In the genomic region with DNA sequence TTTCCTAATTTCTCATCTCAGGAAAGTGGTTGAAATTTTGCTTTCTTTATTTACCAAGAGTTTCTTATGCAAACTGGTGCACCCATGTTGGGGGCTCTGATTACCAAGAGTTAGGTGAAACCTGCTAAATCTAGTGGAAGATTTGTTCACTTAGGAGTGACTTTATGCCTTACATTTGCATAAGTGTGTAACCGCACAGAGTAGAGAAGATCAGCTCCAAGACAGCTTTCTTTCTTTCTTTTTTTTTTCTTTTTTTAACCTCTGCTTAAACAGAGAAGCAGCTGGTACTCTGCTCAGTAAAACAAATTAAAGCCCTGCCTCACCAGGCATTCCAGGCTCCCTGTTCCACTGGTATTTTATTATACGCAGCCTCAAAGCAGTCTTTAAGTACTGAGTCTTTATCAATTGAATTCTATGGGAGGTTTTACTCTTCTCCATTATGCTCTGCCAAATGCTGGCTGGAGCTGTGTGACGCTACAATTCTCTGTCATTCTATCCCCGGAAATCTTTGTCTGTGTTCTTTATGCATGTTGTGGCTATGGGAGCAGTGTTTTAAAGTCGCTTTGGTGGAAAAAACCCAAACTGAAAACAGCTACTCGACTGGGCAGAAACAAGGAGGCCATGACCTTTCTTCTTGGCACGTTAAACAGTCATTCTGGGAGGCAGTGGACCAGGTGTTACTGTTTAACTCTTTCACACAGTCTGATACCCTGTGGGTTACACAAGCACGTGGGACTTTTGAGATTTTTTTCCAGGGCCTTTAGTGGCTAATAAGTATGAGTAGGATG, we compare ENCODE assay signal across 8 cellular contexts. TPM values are rescaled to one million over a fixed set of nuclear protein-coding genes. Genes with fewer than 3 reads are reported as not detected.
A peak's percentile ranks its signal among the peaks of the same experiment; 100 is the strongest.
DNase-seq lines count a peak whose midpoint lies in the region; ATAC-seq and TF ChIP-seq lines count a peak whose summit lies in the region.

No MANE protein-coding gene starts in this region.

- DNase-seq in GM13977 (ENCODE audit: low spot score) (peak; percentile 59), IMR-90 (peak; percentile 0), left lung (no peak), ascending aorta (ENCODE audit: low spot score in 2 of 2) (no peak), OCI-M2 (lab: John Stamatoyannopoulos, UW; ENCODE audit: unreplicated experiment) (no peak), NOMO-1 treated with dmso at 0.1 percent for 144 hours (lab: John Stamatoyannopoulos, UW; ENCODE audit: unreplicated experiment) (no peak), esophagus squamous epithelium (lab: John Stamatoyannopoulos, UW) (no peak)

- H3K18ac ChIP-seq in IMR-90 (ENCODE audit: low read depth, low read length) = no peak overlapping the region

- H2BK5ac ChIP-seq in IMR-90 (ENCODE audit: low read depth, low read length, poor library complexity, severe bottlenecking) = no peak overlapping the region

- H3K4me3 ChIP-seq in IMR-90 (ENCODE audit: insufficient read depth, low read depth, low read length) (no peak overlapping the region), left lung (no peak overlapping the region), ascending aorta (peak overlapping the region in 1 of 2 donors; percentile 12), esophagus squamous epithelium (no peak overlapping the region)

- in situ Hi-C loops in GM13977 (cut with MboI; ENCODE audit: low pct_unique_long_range_greater_than_20kb, low sequenced_read_pairs, unreplicated experiment) = no loop called here
- in situ Hi-C loops in IMR-90 (cut with MboI; ENCODE audit: low sequenced_read_pairs) = no loop called here

- CTCF ChIA-PET in IMR-90 (lab: Yijun Ruan, JAX) = interaction anchor here (1.7 kb wide), 1 partner anchor 9 kb away, joined by 4 read pairs; no protein-coding TSS in a partner anchor

- ATAC-seq in GM21576 (IDR thresholded peaks at IDR 0.05; ENCODE audit: unreplicated experiment) (peak; percentile 98), IMR-90 (ENCODE audit: low read depth) (no peak), left lung (peak; percentile 66)

- H3K4me1 ChIP-seq in IMR-90 (ENCODE audit: control insufficient read depth, insufficient read depth, low read length) (no peaks in the 10 kb centered on the region), left lung (no peaks in the 10 kb centered on the region), ascending aorta (no peaks in the 10 kb centered on the region), esophagus squamous epithelium (no peaks in the 10 kb centered on the region)

- TF ChIP-seq RAD21 in IMR-90 (IDR thresholded peaks at IDR 0.05; ENCODE audit: low read length) = no peak

- H4K5ac ChIP-seq in IMR-90 (ENCODE audit: low read depth, low read length) = no peak overlapping the region

- no peaks in the 10 kb centered on the region for H3K9me3 ChIP-seq in IMR-90 (ENCODE audit: control insufficient read depth, insufficient read depth, low read length)
- H3K9me3 ChIP-seq in left lung = peaks cover 0 to 3% of the 10 kb centered on the region in 2 donors
- no peaks in the 10 kb centered on the region for H3K9me3 ChIP-seq in ascending aorta
- H3K9me3 ChIP-seq in esophagus squamous epithelium = no peaks in the 10 kb centered on the region

- no peaks in the 10 kb centered on the region for H3K36me3 ChIP-seq in IMR-90 (ENCODE audit: control insufficient read depth, insufficient read depth, low read length)
- H3K36me3 ChIP-seq in left lung = no peaks in the 10 kb centered on the region
- H3K36me3 ChIP-seq in ascending aorta = no peaks in the 10 kb centered on the region
- H3K36me3 ChIP-seq in esophagus squamous epithelium = no peaks in the 10 kb centered on the region

- TF ChIP-seq CTCF in GM13977 (IDR thresholded peaks at IDR 0.05; ENCODE audit: extremely low read depth, insufficient read depth, missing control alignments) = no peak
- TF ChIP-seq CTCF in IMR-90 (conservative IDR thresholded peaks at IDR 0.05; ENCODE audit: low read depth, low read length) = no peak
- no peak for TF ChIP-seq CTCF in left lung (IDR thresholded peaks at IDR 0.05)
- TF ChIP-seq CTCF in ascending aorta (IDR thresholded peaks at IDR 0.05) = no peak
- no peak for TF ChIP-seq CTCF in esophagus squamous epithelium (IDR thresholded peaks at IDR 0.05)

- 0% methylated on average over 1 of the region's 8 CpGs; no CpG with 5 or more reads in 1 of the 2 experiments for WGBS in IMR-90 (ENCODE audit: extremely low coverage in 2 of 2, insufficient read length in 1 of 2), 2 experiments
- 38 to 40% methylated on average over 8 of the region's 8 CpGs for WGBS in esophagus squamous epithelium, 2 donors

- no peak for TF ChIP-seq POLR2A in IMR-90 (IDR thresholded peaks at IDR 0.05; ENCODE audit: low read depth, low read length)
- no peak for TF ChIP-seq POLR2A in esophagus squamous epithelium (IDR thresholded peaks at IDR 0.05)

- intact Hi-C loops in IMR-90 (cut with micrococcal nuclease) = no loop called here
- intact Hi-C loops in left lung (cut with DNase I) = no loop called here
- intact Hi-C loops in ascending aorta (cut with DNase I) = no loop called here
- intact Hi-C loops in esophagus squamous epithelium (cut with DNase I) = no loop called here

- no peak overlapping the region for H3K4ac ChIP-seq in IMR-90 (ENCODE audit: low read depth, low read length)

- no peak overlapping the region for H3K56ac ChIP-seq in IMR-90 (ENCODE audit: extremely low read depth, insufficient read depth, low read length)

- BruUV-seq in IMR-90 (replicated peaks; lab: Mats Ljungman, UMichigan) = no TSS peak

- no peak overlapping the region for H2BK15ac ChIP-seq in IMR-90 (ENCODE audit: low read depth, low read length)

- H2BK120ac ChIP-seq in IMR-90 (ENCODE audit: low read depth, low read length) = no peak overlapping the region

- H3K27ac ChIP-seq in IMR-90 (ENCODE audit: insufficient read depth, low read length) = no peak overlapping the region
- H3K27ac ChIP-seq in left lung = no peak overlapping the region
- H3K27ac ChIP-seq in ascending aorta = no peak overlapping the region
- H3K27ac ChIP-seq in esophagus squamous epithelium = no peak overlapping the region

- dilution Hi-C loops in IMR-90 (cut with HindIII; ENCODE audit: low sequenced_read_pairs, unreplicated experiment) = no loop called here

- no peak overlapping the region for H3K23ac ChIP-seq in IMR-90 (ENCODE audit: low read depth, low read length)

- H3K27me3 ChIP-seq in IMR-90 (ENCODE audit: control insufficient read depth, insufficient read depth, low read length) = peaks cover 2% of the 10 kb centered on the region; the same call in 1 of the 2 replicates
- H3K27me3 ChIP-seq in left lung = no peaks in the 10 kb centered on the region
- no peaks in the 10 kb centered on the region for H3K27me3 ChIP-seq in ascending aorta
- H3K27me3 ChIP-seq in esophagus squamous epithelium = no peaks in the 10 kb centered on the region

- no peak overlapping the region for H2AFZ ChIP-seq in IMR-90 (replicated peaks; ENCODE audit: low read length, poor library complexity)

- H4K8ac ChIP-seq in IMR-90 (ENCODE audit: low read depth in 2 of 2, low read length in 2 of 2) = no peak overlapping the region

- H4K20me1 ChIP-seq in IMR-90 (ENCODE audit: insufficient read depth, low read length) = no peaks in the 10 kb centered on the region

- H2AK5ac ChIP-seq in IMR-90 (ENCODE audit: low read depth, low read length) = no peak overlapping the region

- no peaks in the 10 kb centered on the region for H3K9me1 ChIP-seq in IMR-90 (ENCODE audit: insufficient read depth, low read length)

- H3K14ac ChIP-seq in IMR-90 (replicated peaks; ENCODE audit: low read depth, low read length) = no peak overlapping the region

- H3K4me2 ChIP-seq in IMR-90 (ENCODE audit: low read depth, low read length) = no peak overlapping the region

- H3K79me1 ChIP-seq in IMR-90 (ENCODE audit: low read depth in 1 of 2, low read length in 2 of 2) = no peaks in the 10 kb centered on the region

- POLR2A ChIA-PET in IMR-90 (lab: Charles Lee; ENCODE audit: unreplicated experiment) = no interaction called here

- no peak overlapping the region for H2BK20ac ChIP-seq in IMR-90 (ENCODE audit: low read depth, low read length)

- H3K9ac ChIP-seq in IMR-90 (ENCODE audit: low read depth, low read length) = no peak overlapping the region

- no peak overlapping the region for H2AK9ac ChIP-seq in IMR-90 (replicated peaks; ENCODE audit: low read depth, low read length, poor library complexity)

- no peak overlapping the region for H4K91ac ChIP-seq in IMR-90 (ENCODE audit: insufficient read depth, low read depth, low read length)

TF ChIP-seq in IMR-90, 13 proteins besides CTCF, POLR2A, EP300 and RAD21 (continues in another document):
- no peak for TF ChIP-seq CHD1 (IDR thresholded peaks at IDR 0.05; ENCODE audit: low read depth, low read length)
- no peak for TF ChIP-seq MAFK (IDR thresholded peaks at IDR 0.05; ENCODE audit: low read depth, low read length)
- TF ChIP-seq, protein P1, sequence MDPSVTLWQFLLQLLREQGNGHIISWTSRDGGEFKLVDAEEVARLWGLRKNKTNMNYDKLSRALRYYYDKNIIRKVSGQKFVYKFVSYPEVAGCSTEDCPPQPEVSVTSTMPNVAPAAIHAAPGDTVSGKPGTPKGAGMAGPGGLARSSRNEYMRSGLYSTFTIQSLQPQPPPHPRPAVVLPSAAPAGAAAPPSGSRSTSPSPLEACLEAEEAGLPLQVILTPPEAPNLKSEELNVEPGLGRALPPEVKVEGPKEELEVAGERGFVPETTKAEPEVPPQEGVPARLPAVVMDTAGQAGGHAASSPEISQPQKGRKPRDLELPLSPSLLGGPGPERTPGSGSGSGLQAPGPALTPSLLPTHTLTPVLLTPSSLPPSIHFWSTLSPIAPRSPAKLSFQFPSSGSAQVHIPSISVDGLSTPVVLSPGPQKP (IDR thresholded peaks at IDR 0.05; ENCODE audit: borderline replicate concordance, low read depth, low read length) = no peak
- no peak for TF ChIP-seq SMC3 (IDR thresholded peaks at IDR 0.05; ENCODE audit: low read depth, low read length)
- no peak for TF ChIP-seq CEBPB (IDR thresholded peaks at IDR 0.05; ENCODE audit: low read depth, low read length)
- TF ChIP-seq FOS (IDR thresholded peaks at IDR 0.05; ENCODE audit: low read depth, low read length) = no peak
- TF ChIP-seq RCOR1 (IDR thresholded peaks at IDR 0.05; ENCODE audit: insufficient replicate concordance, low read length) = no peak
- no peak for TF ChIP-seq NFE2L2 (IDR thresholded peaks at IDR 0.05; ENCODE audit: low read depth, low read length)
- no peak for TF ChIP-seq MAZ (IDR thresholded peaks at IDR 0.05; ENCODE audit: borderline replicate concordance, low read depth, low read length)

RNA-seq across cellular contexts. Expression of a gene that starts 55.2 kb away (rescaled TPM):
- total RNA-seq in IMR-90 (2012; rRNA removed) (90.3 and 122 TPM in 2 replicates), left lung (10 to 100 TPM; 30.3 to 53.1 TPM), ascending aorta (20.8 TPM), esophagus squamous epithelium (10 to 100 TPM; 19.2 to 37.2 (median 29.7) TPM)
- 26.5 and 36.7 TPM in 2 replicates for polyA plus RNA-seq in IMR-90 (2012; rRNA removed)
- 5.6 and 6.6 TPM in 2 replicates for polyA plus RNA-seq in IMR-90 (2012; cell fraction: cytosol; rRNA removed)
- polyA plus RNA-seq in IMR-90 (2012; cell fraction: nucleus; rRNA removed; ENCODE audit: low replicate concordance) = 2.0 and 25.1 TPM in 2 replicates

Comparison
In these comparisons a context has a peak if more than half of its experiments do, and no peak if none do; other contexts are left out.
1. DNase-seq: peak in GM13977 (single experiment) and IMR-90 (single experiment); none in left lung (0 of 2), ascending aorta (0 of 2), OCI-M2 (single experiment), NOMO-1 treated with dmso at 0.1 percent for 144 hours (single experiment) and esophagus squamous epithelium (single experiment).